ENCODE assay signal across 1 cellular context in the genomic region with DNA sequence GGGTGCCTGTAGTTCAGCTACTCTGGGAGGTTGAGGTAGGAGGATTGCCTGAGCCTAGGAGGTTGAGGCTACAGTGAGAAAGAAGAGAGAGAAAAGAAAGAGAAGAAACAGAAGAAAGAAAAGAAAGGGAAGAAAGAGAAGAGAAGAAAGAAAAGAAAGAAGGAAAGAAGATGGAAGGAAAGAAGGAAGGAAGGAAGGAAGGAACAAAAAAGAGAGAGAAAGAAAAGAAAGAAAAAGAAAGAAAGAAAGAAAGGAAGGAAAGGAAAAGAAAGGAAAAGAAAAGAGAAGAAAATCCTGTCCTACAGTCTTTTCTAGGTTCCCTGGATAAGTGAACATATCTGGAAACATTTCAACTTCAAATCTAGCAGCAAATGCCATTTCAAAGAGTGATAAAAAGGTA.
TF ChIP-seq lines count a peak whose summit lies in the region.

No MANE protein-coding gene starts in this region.

TF ChIP-seq in WTC11, 78 proteins besides CTCF, POLR2A, EP300 and RAD21 (continued from another document):
- TF ChIP-seq HMGXB4 (CRISPR knock-in tag; IDR thresholded peaks at IDR 0.05) = no peak
- TF ChIP-seq ZNF263 (CRISPR knock-in tag; IDR thresholded peaks at IDR 0.05; ENCODE audit: low read depth) = no peak
- no peak for TF ChIP-seq NFATC4 (CRISPR knock-in tag; IDR thresholded peaks at IDR 0.05)
- TF ChIP-seq ATF1 (CRISPR knock-in tag; IDR thresholded peaks at IDR 0.05) = no peak
- no peak for TF ChIP-seq ZNF396 (CRISPR knock-in tag; IDR thresholded peaks at IDR 0.05; ENCODE audit: borderline replicate concordance)
TF ChIP-seq in WTC11: peak in this region for 0.
